ENCODE assay signal across 8 cellular contexts in genomic region chr19:38559428-38560401, GRCh38. TPM values are rescaled to one million over a fixed set of nuclear protein-coding genes. Genes with fewer than 3 reads are reported as not detected.
A peak's percentile ranks its signal among the peaks of the same experiment; 100 is the strongest.
DNase-seq lines count a peak whose midpoint lies in the region; ATAC-seq, FAIRE-seq and TF ChIP-seq lines count a peak whose summit lies in the region.

No MANE protein-coding gene starts in this region.

- ATAC-seq in GM18870 (IDR thresholded peaks at IDR 0.05; ENCODE audit: unreplicated experiment) = peak; percentile 60
- ATAC-seq in HG02642 (IDR thresholded peaks at IDR 0.05; ENCODE audit: poor library complexity, unreplicated experiment) = peak; percentile 68
- ATAC-seq in T-cell (replicated peaks in 1 of 4) = peak; percentile 80 to 87 (median 84)

- H3K27me3 ChIP-seq in keratinocyte (ENCODE audit: control insufficient read depth, extremely low read depth, insufficient read depth, low read length) = peaks cover under 1% of the 10 kb centered on the region
- H3K27me3 ChIP-seq in dorsolateral prefrontal cortex = no peaks in the 10 kb centered on the region
- no peaks in the 10 kb centered on the region; the same call in 1 of the 2 replicates for H3K27me3 ChIP-seq in MG63

- peaks cover 4% of the 10 kb centered on the region for H4K20me1 ChIP-seq in keratinocyte (ENCODE audit: control insufficient read depth, extremely low read depth, insufficient read depth, low read length)

- H3K4me3 Mint-ChIP-seq in T-cell = peak overlapping the region; percentile 10 to 55 (median 52)

- H3K9ac ChIP-seq in keratinocyte (ENCODE audit: control insufficient read depth, extremely low read depth, insufficient read depth, low read length) = no peak overlapping the region

- H3K27ac ChIP-seq in keratinocyte (ENCODE audit: control insufficient read depth, insufficient read depth, low read length) = peak overlapping the region; percentile 70
- H3K27ac ChIP-seq in dorsolateral prefrontal cortex = no peak overlapping the region

- no peaks in the 10 kb centered on the region for H3K9me1 ChIP-seq in keratinocyte (ENCODE audit: control insufficient read depth, extremely low read depth, insufficient read depth, low read length)

- no peaks in the 10 kb centered on the region for H3K9me3 ChIP-seq in keratinocyte (ENCODE audit: control insufficient read depth, low read depth, low read length)
- H3K9me3 ChIP-seq in MG63 = no peaks in the 10 kb centered on the region; the same call in 1 of the 2 replicates

- H3K4me3 ChIP-seq in keratinocyte (ENCODE audit: control insufficient read depth in 2 of 3, extremely low read depth in 1 of 3, insufficient read depth in 2 of 3, low read depth in 1 of 3, low read length in 3 of 3) = no peak overlapping the region
- no peak overlapping the region for H3K4me3 ChIP-seq in dorsolateral prefrontal cortex
- no peak overlapping the region for H3K4me3 ChIP-seq in MG63

- CTCF ChIA-PET in T-cell (lab: Charles Lee) = no interaction called here

- intact Hi-C loops in dorsolateral prefrontal cortex (cut with DNase I) = no loop called here

- H3K4me2 ChIP-seq in keratinocyte (ENCODE audit: control insufficient read depth, extremely low read depth, insufficient read depth, low read depth, low read length) = peak overlapping the region; percentile 66

- H3K4me1 Mint-ChIP-seq in T-cell = peaks cover 21 to 54% (median 42%) of the 10 kb centered on the region in 3 donors

- H3K36me3 Mint-ChIP-seq in T-cell = no peaks in the 10 kb centered on the region

- H3K4me1 ChIP-seq in keratinocyte (ENCODE audit: control insufficient read depth, extremely low read depth, insufficient read depth, low read length) = peaks cover 26% of the 10 kb centered on the region

- dilution Hi-C loops in keratinocyte (cut with MboI; ENCODE audit: extremely low pct_ligation_motif_present, low sequenced_read_pairs) = no loop called here

- H3K79me2 ChIP-seq in keratinocyte (ENCODE audit: control insufficient read depth, insufficient read depth, low read length) = no peaks in the 10 kb centered on the region

- no peaks in the 10 kb centered on the region for H3K36me3 ChIP-seq in keratinocyte (ENCODE audit: control insufficient read depth in 2 of 2, extremely low read depth in 1 of 2, insufficient read depth in 2 of 2, low read length in 2 of 2)
- no peaks in the 10 kb centered on the region for H3K36me3 ChIP-seq in MG63

- peak overlapping the region; percentile 78 to 94 for H3K27ac Mint-ChIP-seq in T-cell

- TF ChIP-seq CTCF in keratinocyte (optimal IDR thresholded peaks at IDR 0.05 in 1 of 3, IDR thresholded peaks at IDR 0.05 in 1 of 3, conservative IDR thresholded peaks at IDR 0.05 in 1 of 3; ENCODE audit: extremely low read depth in 1 of 3, insufficient read depth in 2 of 3, low read length in 3 of 3) (no peak), dorsolateral prefrontal cortex (IDR thresholded peaks at IDR 0.05 in 54 of 56, conservative IDR thresholded peaks at IDR 0.05 in 2 of 56; ENCODE audit: low read depth in 1 of 56, partially characterized antibody in 56 of 56) (no peak)

- no peaks in the 10 kb centered on the region for H3K9me3 Mint-ChIP-seq in T-cell

- DNase-seq in T-cell = peak in 17 of 34 experiments; percentile 11 to 37 (median 24)
- DNase-seq in keratinocyte (ENCODE audit: low read depth, low spot score) = peak; percentile 83
- DNase-seq in dorsolateral prefrontal cortex = no peak
- DNase-seq in MG63 = no peak
- DNase-seq in NCI-H2107 treated with DMSO at 0.1 percent for 48 hours (lab: John Stamatoyannopoulos, UW; ENCODE audit: unreplicated experiment) = no peak
- DNase-seq in KG1 (lab: John Stamatoyannopoulos, UW) = no peak

- H3K27me3 Mint-ChIP-seq in T-cell = peaks cover 11 to 19% of the 10 kb centered on the region in 2 donors

- H2AFZ ChIP-seq in keratinocyte (ENCODE audit: control insufficient read depth, low read length) = no peak overlapping the region

- peak; percentile 84 for FAIRE-seq in keratinocyte (lab: Jason Lieb, UNC)

- POLR2A ChIA-PET in T-cell (lab: Charles Lee) = interaction anchor here in 1 of 2 donors (0.5 kb wide), 1 partner anchor 357 kb away, joined by 4 read pairs; no protein-coding TSS in a partner anchor

RNA-seq across cellular contexts. Expression of gene MAP4K1, which starts 58.0 kb away (rescaled TPM):
- total RNA-seq in T-cell = 100 to 1,000 TPM; 243 to 417 (median 329) TPM
- 0.22 to 0.25 TPM in 2 of 3 replicates, not detected in the other for polyA plus RNA-seq in keratinocyte
- not detected for polyA plus RNA-seq in keratinocyte (2011; ENCODE audit: low read depth)
- 0.06 TPM in 1 of 2 replicates, not detected in the other for polyA plus RNA-seq in keratinocyte (2011; cell fraction: cytosol; rRNA removed)
- polyA plus RNA-seq in keratinocyte (2011; cell fraction: nucleus; rRNA removed) = 0.52 and 0.60 TPM in 2 replicates
- 0.23 and 0.81 TPM in 2 replicates for polyA plus RNA-seq in keratinocyte (2012; ENCODE audit: low replicate concordance)
- polyA minus RNA-seq in keratinocyte = not detected in 3 replicates
- polyA minus RNA-seq in keratinocyte (2011; cell fraction: cytosol; rRNA and poly(A)+ RNA removed) = not detected
- not detected in 2 replicates for polyA minus RNA-seq in keratinocyte (2011; cell fraction: nucleus; rRNA and poly(A)+ RNA removed)
- total RNA-seq in dorsolateral prefrontal cortex = 10 to 100 TPM in 10 of 120 experiments, 1 to 10 TPM in 110; 1.2 to 14.7 (median 5.4) TPM
- total RNA-seq in MG63 (2014; rRNA removed; shearing (Covaris generic); ENCODE audit: low replicate concordance) = 0.30 TPM in 1 of 2 replicates, not detected in the other

RNA-seq across cellular contexts. Expression of gene EIF3K, which starts 59.3 kb away (rescaled TPM):
- 100 to 1,000 TPM; 317 to 352 (median 319) TPM for total RNA-seq in T-cell
- polyA plus RNA-seq in keratinocyte = 240 to 304 TPM (median 260 TPM) in 3 replicates
- polyA plus RNA-seq in keratinocyte (2011; ENCODE audit: low read depth) = 262 TPM
- polyA plus RNA-seq in keratinocyte (2011; cell fraction: cytosol; rRNA removed) = 399 and 557 TPM in 2 replicates
- polyA plus RNA-seq in keratinocyte (2011; cell fraction: nucleus; rRNA removed) = 275 and 357 TPM in 2 replicates
- 276 and 339 TPM in 2 replicates for polyA plus RNA-seq in keratinocyte (2012; ENCODE audit: low replicate concordance)
- polyA minus RNA-seq in keratinocyte = 344 to 553 TPM (median 352 TPM) in 3 replicates
- 270 TPM for polyA minus RNA-seq in keratinocyte (2011; cell fraction: cytosol; rRNA and poly(A)+ RNA removed)
- polyA minus RNA-seq in keratinocyte (2011; cell fraction: nucleus; rRNA and poly(A)+ RNA removed) = 60.8 and 84.1 TPM in 2 replicates
- total RNA-seq in dorsolateral prefrontal cortex = 100 to 1,000 TPM; 165 to 292 (median 241) TPM
- total RNA-seq in MG63 (2014; rRNA removed; shearing (Covaris generic); ENCODE audit: low replicate concordance) = 252 and 669 TPM in 2 replicates

Comparison
In these comparisons a context has a peak if more than half of its experiments do, and no peak if none do; other contexts are left out.
1. RNA of gene MAP4K1, which starts 58.0 kb away (total RNA-seq): 243 to 417 TPM in T-cell; 1.2 to 14.7 TPM in dorsolateral prefrontal cortex and 0.30 TPM in MG63; every median in the first group is over 10 times any median in the second.
2. Peak in every context shown above with its lines, with median percentiles within 50 percentile points of each other: ATAC-seq.